ENCODE assay signal across 23 cellular contexts in the genomic region with DNA sequence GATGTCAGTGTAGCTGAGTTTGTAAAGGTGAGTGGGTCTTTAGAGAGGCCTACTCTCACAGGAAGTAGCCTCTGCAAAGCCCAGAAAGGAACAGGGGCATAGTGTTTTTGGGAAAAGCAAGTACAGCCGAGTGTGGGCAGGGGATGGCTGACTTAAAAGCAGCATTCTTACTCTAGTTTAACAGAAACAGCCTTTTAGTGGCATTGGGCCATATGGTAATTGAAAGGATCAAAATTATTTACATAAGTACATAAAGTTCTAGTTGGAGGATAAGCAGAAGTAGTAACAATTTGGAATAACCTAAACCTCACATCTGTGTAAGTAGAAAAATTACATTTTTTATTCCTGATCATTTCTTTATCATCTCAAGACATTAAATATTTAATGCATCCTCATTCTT. TPM values are rescaled to one million over a fixed set of nuclear protein-coding genes. Genes with fewer than 3 reads are reported as not detected.
A peak's percentile ranks its signal among the peaks of the same experiment; 100 is the strongest.
DNase-seq lines count a peak whose midpoint lies in the region; ATAC-seq and TF ChIP-seq lines count a peak whose summit lies in the region.
"Had no signal": no experiment of that assay in that cellular context is flagged by ENCODE, and none has a peak within 500 bp of the region (broad histone marks: within the 10 kb centered on the region; RNA-seq: fewer than 3 reads in every experiment).

No MANE protein-coding gene starts in this region.

- H3K4ac ChIP-seq in IMR-90 (ENCODE audit: low read depth, low read length): no peak overlapping the region

- H3K36me3 ChIP-seq in IMR-90 (ENCODE audit: control insufficient read depth, insufficient read depth, low read length) (peaks cover 2% of the 10 kb centered on the region; the same call in 1 of the 2 replicates), endodermal cell (ENCODE audit: control insufficient read depth, insufficient read depth, low read length) (peaks cover 42% of the 10 kb centered on the region)

- H3K4me1 ChIP-seq in IMR-90 (ENCODE audit: control insufficient read depth, insufficient read depth, low read length) (peaks cover 15% of the 10 kb centered on the region), endodermal cell (ENCODE audit: control insufficient read depth, insufficient read depth, low read length) (peaks cover 7% of the 10 kb centered on the region)

- POLR2A ChIA-PET in IMR-90 (lab: Charles Lee; ENCODE audit: unreplicated experiment): no interaction called here

- peak overlapping the region; percentile 1; the same call in 1 of the 2 replicates for H3K14ac ChIP-seq in IMR-90 (replicated peaks; ENCODE audit: low read depth, low read length)

- no peak overlapping the region for H4K5ac ChIP-seq in IMR-90 (ENCODE audit: low read depth, low read length)

- H4K91ac ChIP-seq in IMR-90 (ENCODE audit: insufficient read depth, low read depth, low read length): no peak overlapping the region

- dilution Hi-C loops in IMR-90 (cut with HindIII; ENCODE audit: low sequenced_read_pairs, unreplicated experiment): no loop called here

- H2AFZ ChIP-seq in IMR-90 (replicated peaks; ENCODE audit: low read length, poor library complexity): no peak overlapping the region

- CTCF ChIA-PET in IMR-90 (lab: Yijun Ruan, JAX): no interaction called here

- H2BK120ac ChIP-seq in IMR-90 (ENCODE audit: low read depth, low read length): no peak overlapping the region

- no peaks in the 10 kb centered on the region for H3K27me3 ChIP-seq in IMR-90 (ENCODE audit: control insufficient read depth, insufficient read depth, low read length)
- H3K27me3 ChIP-seq in endodermal cell (ENCODE audit: control insufficient read depth, insufficient read depth, low read length, poor library complexity, severe bottlenecking): no peaks in the 10 kb centered on the region
- H3K27me3 ChIP-seq: SJSA1 had no signal

- no peak overlapping the region for H3K56ac ChIP-seq in IMR-90 (ENCODE audit: extremely low read depth, insufficient read depth, low read length)

- in situ Hi-C loops in IMR-90 (cut with MboI; ENCODE audit: low sequenced_read_pairs): no loop called here

- H3K4me3 Mint-ChIP-seq in endodermal cell: no peak overlapping the region
- H3K4me3 Mint-ChIP-seq in nephron progenitor cell: no peak overlapping the region
- H3K4me3 Mint-ChIP-seq: CD4-positive, alpha-beta memory T cell had no signal

- BruUV-seq in IMR-90 (replicated peaks; lab: Mats Ljungman, UMichigan): no TSS peak

- H4K8ac ChIP-seq in IMR-90 (ENCODE audit: low read depth in 2 of 2, low read length in 2 of 2): peak overlapping the region in 1 of 2 experiments; percentile 5; a peak in 1 of 4 replicates

- intact Hi-C loops in IMR-90 (cut with micrococcal nuclease): no loop called here

- H3K27ac ChIP-seq in 22Rv1 (peak overlapping the region; percentile 50), IMR-90 (ENCODE audit: insufficient read depth, low read length) (no peak overlapping the region), endodermal cell (ENCODE audit: low read depth, low read length) (no peak overlapping the region)
- H3K27ac ChIP-seq: SJSA1 had no signal

- no CpG with 5 or more reads among the region's 1 CpG for WGBS in IMR-90 (ENCODE audit: extremely low coverage in 2 of 2, insufficient read length in 1 of 2), 2 experiments
- WGBS in endodermal cell (ENCODE audit: insufficient coverage in 1 of 2, insufficient read length in 1 of 2), 2 experiments: 100% methylated on average over 1 of the region's 1 CpG

- H2AK5ac ChIP-seq in IMR-90 (ENCODE audit: low read depth, low read length): no peak overlapping the region

- H3K4me1 Mint-ChIP-seq in endodermal cell (peaks cover 34% of the 10 kb centered on the region), nephron progenitor cell (peaks cover 33% of the 10 kb centered on the region)

- peak overlapping the region; percentile 5; the same call in 1 of the 2 replicates for H3K4me2 ChIP-seq in IMR-90 (ENCODE audit: low read depth, low read length)

- no peak overlapping the region for H3K18ac ChIP-seq in IMR-90 (ENCODE audit: low read depth, low read length)

- H3K9ac ChIP-seq in IMR-90 (ENCODE audit: low read depth, low read length) (no peak overlapping the region), endodermal cell (ENCODE audit: extremely low read depth, low read length, poor library complexity, severe bottlenecking) (no peak overlapping the region)

- no peak overlapping the region for H2AK9ac ChIP-seq in IMR-90 (replicated peaks; ENCODE audit: low read depth, low read length, poor library complexity)

- H3K9me3 ChIP-seq in IMR-90 (ENCODE audit: control insufficient read depth, insufficient read depth, low read length) (peaks cover 2% of the 10 kb centered on the region; the same call in 1 of the 2 replicates), endodermal cell (ENCODE audit: control insufficient read depth, low read length) (peaks cover 9% of the 10 kb centered on the region)

- H3K4me3 ChIP-seq in IMR-90 (ENCODE audit: insufficient read depth, low read depth, low read length): no peak overlapping the region
- no peak overlapping the region for H3K4me3 ChIP-seq in endodermal cell (ENCODE audit: low read length)
- H3K4me3 ChIP-seq: SJSA1 had no signal

- no peak for TF ChIP-seq CTCF in 22Rv1 (IDR thresholded peaks at IDR 0.05)
- no peak for TF ChIP-seq CTCF in IMR-90 (conservative IDR thresholded peaks at IDR 0.05; ENCODE audit: low read depth, low read length)
- no peak for TF ChIP-seq CTCF in endodermal cell (conservative IDR thresholded peaks at IDR 0.05)
- TF ChIP-seq CTCF in nephron progenitor cell (IDR thresholded peaks at IDR 0.05): no peak

- peaks cover 46 to 73% of the 10 kb centered on the region in 2 experiments for H3K79me1 ChIP-seq in IMR-90 (ENCODE audit: low read depth in 1 of 2, low read length in 2 of 2)

- ATAC-seq in IMR-90 (ENCODE audit: low read depth) (peak; percentile 22; the same call in 1 of the 2 replicates), GM18861 (IDR thresholded peaks at IDR 0.05; ENCODE audit: unreplicated experiment) (no peak)
- ATAC-seq: HCT116, PC-3 had no signal

- TF ChIP-seq POLR2A in IMR-90 (IDR thresholded peaks at IDR 0.05; ENCODE audit: low read depth, low read length): no peak

- peaks cover 24% of the 10 kb centered on the region for H3K36me3 Mint-ChIP-seq in endodermal cell (ENCODE audit: low read depth)
- H3K36me3 Mint-ChIP-seq in nephron progenitor cell (ENCODE audit: low read depth): peaks cover 44% of the 10 kb centered on the region
- H3K36me3 Mint-ChIP-seq: CD4-positive, alpha-beta memory T cell had no signal

- H4K20me1 ChIP-seq in IMR-90 (ENCODE audit: insufficient read depth, low read length): peaks cover 27% of the 10 kb centered on the region

- no peak overlapping the region for H2BK5ac ChIP-seq in IMR-90 (ENCODE audit: low read depth, low read length, poor library complexity, severe bottlenecking)

- H3K27ac Mint-ChIP-seq in endodermal cell: peak overlapping the region; percentile 33
- H3K27ac Mint-ChIP-seq in nephron progenitor cell: peak overlapping the region; percentile 33
- H3K27ac Mint-ChIP-seq: CD4-positive, alpha-beta memory T cell had no signal

- no peak for TF ChIP-seq RAD21 in IMR-90 (IDR thresholded peaks at IDR 0.05; ENCODE audit: low read length)

- DNase-seq in IMR-90 (peak; percentile 16), endodermal cell (no peak), nephron progenitor cell (no peak), Ammon's horn (ENCODE audit: low spot score) (no peak), RKO (ENCODE audit: low spot score) (no peak)
- DNase-seq: AML-193; C1 segment of cervical spinal cord; CD4-positive, alpha-beta memory T cell; COR-L47; DMS53; GOT3; KBM-7; MM.1S; NCI-H2029; NCI-H446 treated with DMSO at 0.1 percent for 48 hours; NCI-H82; NK-92 treated with Interleukin-12 subunit alpha and Interleukin-12 subunit beta, amount 100 ng/mL, for 24 hours; PC-3; Right ventricle myocardium superior had no signal

- no peaks in the 10 kb centered on the region for H3K27me3 Mint-ChIP-seq in endodermal cell (ENCODE audit: insufficient read depth)
- no peaks in the 10 kb centered on the region for H3K27me3 Mint-ChIP-seq in nephron progenitor cell (ENCODE audit: low read depth, poor library complexity)

- H2BK15ac ChIP-seq in IMR-90 (ENCODE audit: low read depth, low read length): no peak overlapping the region

- no peak overlapping the region for H2BK20ac ChIP-seq in IMR-90 (ENCODE audit: low read depth, low read length)

- peaks cover 8% of the 10 kb centered on the region for H3K9me3 Mint-ChIP-seq in endodermal cell
- peaks cover 8% of the 10 kb centered on the region for H3K9me3 Mint-ChIP-seq in nephron progenitor cell

- H3K23ac ChIP-seq in IMR-90 (ENCODE audit: low read depth, low read length): no peak overlapping the region

- peaks cover 5% of the 10 kb centered on the region; the same call in 1 of the 2 replicates for H3K9me1 ChIP-seq in IMR-90 (ENCODE audit: insufficient read depth, low read length)

TF ChIP-seq in IMR-90, 13 proteins besides CTCF, POLR2A, EP300 and RAD21:
- no peak for TF ChIP-seq MAFK (IDR thresholded peaks at IDR 0.05; ENCODE audit: low read depth, low read length)

RNA-seq across cellular contexts. Expression of gene RASSF8, which starts 49.1 kb away (rescaled TPM):
- total RNA-seq in IMR-90 (2012; rRNA removed) (50.5 and 50.8 TPM in 2 replicates), endodermal cell (100 to 1,000 TPM in 1 of 2 donors, 10 to 100 TPM in 1; 87.0 to 183 TPM)
- 10.8 and 11.1 TPM in 2 replicates for polyA plus RNA-seq in IMR-90 (2012; rRNA removed)
- polyA plus RNA-seq in IMR-90 (2012; cell fraction: cytosol; rRNA removed): 3.9 and 4.3 TPM in 2 replicates
- polyA plus RNA-seq in IMR-90 (2012; cell fraction: nucleus; rRNA removed; ENCODE audit: low replicate concordance): 2.1 and 10.1 TPM in 2 replicates
- 29.0 TPM for polyA plus RNA-seq in endodermal cell (2013, experiment 1 of 2)
- polyA plus RNA-seq in endodermal cell (2013, experiment 2 of 2): 30.8 TPM
- total RNA-seq: CD4-positive, alpha-beta memory T cell had no signal
- polyA plus RNA-seq: CD4-positive, alpha-beta memory T cell had no signal
